ENCODE assay signal across 10 cellular contexts in the genomic region with DNA sequence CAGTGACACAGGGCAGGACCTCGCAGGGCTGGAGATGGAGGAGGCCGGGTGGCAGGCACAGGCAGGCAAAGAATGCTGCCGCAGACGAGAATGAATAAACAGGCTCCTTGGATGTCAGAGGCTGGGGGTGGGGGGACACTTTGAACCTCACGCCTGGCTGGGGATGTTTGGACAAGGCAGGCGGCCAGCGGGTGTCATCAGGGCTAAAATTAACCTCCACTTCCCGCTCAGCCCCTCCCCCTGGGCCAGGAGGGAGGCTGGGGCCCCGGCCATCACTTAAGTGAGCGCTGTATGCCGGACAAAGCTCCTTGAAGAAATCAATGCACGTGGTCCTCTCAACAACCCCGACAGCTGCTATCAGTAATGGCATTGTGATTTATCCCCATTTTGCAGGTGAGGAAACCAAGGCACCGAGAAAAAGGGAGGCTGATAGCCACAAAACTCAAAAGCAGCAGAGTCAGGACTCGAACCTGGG. TPM values are rescaled to one million over a fixed set of nuclear protein-coding genes. Genes with fewer than 3 reads are reported as not detected.
A peak's percentile ranks its signal among the peaks of the same experiment; 100 is the strongest.
DNase-seq lines count a peak whose midpoint lies in the region; ATAC-seq and TF ChIP-seq lines count a peak whose summit lies in the region.
"Had no signal": no experiment of that assay in that cellular context is flagged by ENCODE, and none has a peak within 500 bp of the region (broad histone marks: within the 10 kb centered on the region; RNA-seq: fewer than 3 reads in every experiment).

No MANE protein-coding gene starts in this region.

- H3K4me3 ChIP-seq in mucosa of descending colon, result no peak overlapping the region
- H3K4me3 ChIP-seq: skin epidermis had no signal

- ATAC-seq in mucosa of descending colon (peak; percentile 61), GM21526 (IDR thresholded peaks at IDR 0.05; ENCODE audit: low FRiP score, unreplicated experiment) (no peak), HG03342 (IDR thresholded peaks at IDR 0.05; ENCODE audit: unreplicated experiment) (no peak)

- no peaks in the 10 kb centered on the region for H3K36me3 Mint-ChIP-seq in MCF 10A (ENCODE audit: insufficient read depth, unreplicated experiment)
- no peaks in the 10 kb centered on the region for H3K36me3 Mint-ChIP-seq in glutamatergic neuron (ENCODE audit: unreplicated experiment)

- TF ChIP-seq CTCF in MCF 10A (IDR thresholded peaks at IDR 0.05; ENCODE audit: unreplicated experiment) (no peak), mucosa of descending colon (IDR thresholded peaks at IDR 0.05) (no peak), glutamatergic neuron (IDR thresholded peaks at IDR 0.05; ENCODE audit: partially characterized antibody, unreplicated experiment) (no peak)

- POLR2A ChIA-PET in MCF 10A (lab: Yijun Ruan, JAX), result interaction anchor here (1.0 kb wide), 1 partner anchor 22 kb away, joined by 4 read pairs; no protein-coding TSS in a partner anchor

- H3K4me3 Mint-ChIP-seq in MCF 10A (ENCODE audit: unreplicated experiment) (no peak overlapping the region), glutamatergic neuron (ENCODE audit: unreplicated experiment) (no peak overlapping the region)
- H3K4me3 Mint-ChIP-seq: activated CD4-positive, alpha-beta T cell treated with anti-CD3 and anti-CD28 coated beads, Interleukin-2, amount 10 ng/mL, durations not matched to agents 7 days and 5 days; H9 had no signal

- no TSS peak for BruUV-seq in MCF 10A (replicated peaks; lab: Mats Ljungman, UMichigan)

- H3K9me3 Mint-ChIP-seq in MCF 10A (ENCODE audit: unreplicated experiment) (no peaks in the 10 kb centered on the region), glutamatergic neuron (ENCODE audit: unreplicated experiment) (peaks cover 2% of the 10 kb centered on the region)
- H3K9me3 Mint-ChIP-seq: activated CD4-positive, alpha-beta T cell treated with anti-CD3 and anti-CD28 coated beads, Interleukin-2, amount 10 ng/mL, durations not matched to agents 7 days and 5 days; H9 had no signal

- no peaks in the 10 kb centered on the region for H3K4me1 Mint-ChIP-seq in MCF 10A (ENCODE audit: insufficient read depth, unreplicated experiment)
- peaks cover 3% of the 10 kb centered on the region for H3K4me1 Mint-ChIP-seq in glutamatergic neuron (ENCODE audit: low read depth, unreplicated experiment)
- H3K4me1 Mint-ChIP-seq: activated CD4-positive, alpha-beta T cell treated with anti-CD3 and anti-CD28 coated beads, Interleukin-2, amount 10 ng/mL, durations not matched to agents 7 days and 5 days had no signal

- peak; percentile 34 for DNase-seq in GM04504 (ENCODE audit: low read depth)
- peak; percentile 51 for DNase-seq in MCF 10A (ENCODE audit: unreplicated experiment)
- peak in 2 of 3 donors; percentile 40 to 63 for DNase-seq in mucosa of descending colon
- no peak for DNase-seq in glutamatergic neuron
- DNase-seq: activated CD4-positive, alpha-beta T cell treated with anti-CD3 and anti-CD28 coated beads, Interleukin-2, amount 10 ng/mL, durations not matched to agents 7 days and 5 days; H9; NCI-H187 had no signal

- H3K36me3 ChIP-seq in mucosa of descending colon (ENCODE audit: low read depth), result no peaks in the 10 kb centered on the region

- no peak overlapping the region for H3K27ac Mint-ChIP-seq in MCF 10A (ENCODE audit: low read depth, unreplicated experiment)
- no peak overlapping the region for H3K27ac Mint-ChIP-seq in glutamatergic neuron (ENCODE audit: unreplicated experiment)
- H3K27ac Mint-ChIP-seq: activated CD4-positive, alpha-beta T cell treated with anti-CD3 and anti-CD28 coated beads, Interleukin-2, amount 10 ng/mL, durations not matched to agents 7 days and 5 days; H9 had no signal

- CTCF ChIA-PET in MCF 10A (lab: Yijun Ruan, JAX), result interaction anchor here (0.6 kb wide), 1 partner anchor 1255 kb away, joined by 3 read pairs; no protein-coding TSS in a partner anchor

- intact Hi-C loops in MCF 10A (cut with micrococcal nuclease), result no loop called here
- intact Hi-C loops in mucosa of descending colon (cut with DNase I, micrococcal nuclease), result no loop called here

- no peaks in the 10 kb centered on the region for H3K9me3 ChIP-seq in mucosa of descending colon

- no peaks in the 10 kb centered on the region for H3K4me1 ChIP-seq in mucosa of descending colon (ENCODE audit: low read depth)

- no peaks in the 10 kb centered on the region for H3K27me3 Mint-ChIP-seq in MCF 10A (ENCODE audit: insufficient read depth, unreplicated experiment)
- H3K27me3 Mint-ChIP-seq in glutamatergic neuron (ENCODE audit: unreplicated experiment), result peaks cover 7% of the 10 kb centered on the region

RNA-seq across cellular contexts. Expression of a gene that starts 10.3 kb away (rescaled TPM):
- total RNA-seq in MCF 10A (2022), result not detected in 2 replicates
- total RNA-seq in mucosa of descending colon, result not detected
- total RNA-seq in glutamatergic neuron (ENCODE audit: unreplicated experiment), result 0.27 TPM
- total RNA-seq: activated CD4-positive, alpha-beta T cell treated with anti-CD3 and anti-CD28 coated beads, Interleukin-2, amount 10 ng/mL, durations not matched to agents 7 days and 5 days; H9 had no signal

RNA-seq across cellular contexts. Expression of a gene that starts 22.9 kb away (rescaled TPM):
- 239 and 243 TPM in 2 replicates for total RNA-seq in MCF 10A (2022)
- 100 to 1,000 TPM; 178 to 213 (median 182) TPM for total RNA-seq in mucosa of descending colon
- 193 TPM for total RNA-seq in glutamatergic neuron (ENCODE audit: unreplicated experiment)

RNA-seq across cellular contexts. Expression of a gene that starts 24.0 kb away (rescaled TPM):
- 6.6 and 7.0 TPM in 2 replicates for total RNA-seq in MCF 10A (2022)
- total RNA-seq in mucosa of descending colon, result 10 to 100 TPM in 1 of 3 donors, 1 to 10 TPM in 2; 5.6 to 10.0 (median 8.3) TPM
- 7.5 TPM for total RNA-seq in glutamatergic neuron (ENCODE audit: unreplicated experiment)

RNA-seq across cellular contexts. Expression of a gene that starts 29.4 kb away (rescaled TPM):
- total RNA-seq in MCF 10A (2022), result 0.22 and 0.51 TPM in 2 replicates
- total RNA-seq in mucosa of descending colon, result 100 to 1,000 TPM; 128 to 276 (median 215) TPM
- total RNA-seq in glutamatergic neuron (ENCODE audit: unreplicated experiment), result not detected
- total RNA-seq: activated CD4-positive, alpha-beta T cell treated with anti-CD3 and anti-CD28 coated beads, Interleukin-2, amount 10 ng/mL, durations not matched to agents 7 days and 5 days; H9 had no signal

RNA-seq across cellular contexts. Expression of a gene that starts 33.4 kb away (rescaled TPM):
- total RNA-seq in MCF 10A (2022) (7.3 and 8.5 TPM in 2 replicates), mucosa of descending colon (10 to 100 TPM in 2 of 3 donors, 1 to 10 TPM in 1; 9.5 to 20.2 (median 16.4) TPM), glutamatergic neuron (ENCODE audit: unreplicated experiment) (9.9 TPM)
